ENCODE assay signal across 8 cellular contexts in the genomic region with DNA sequence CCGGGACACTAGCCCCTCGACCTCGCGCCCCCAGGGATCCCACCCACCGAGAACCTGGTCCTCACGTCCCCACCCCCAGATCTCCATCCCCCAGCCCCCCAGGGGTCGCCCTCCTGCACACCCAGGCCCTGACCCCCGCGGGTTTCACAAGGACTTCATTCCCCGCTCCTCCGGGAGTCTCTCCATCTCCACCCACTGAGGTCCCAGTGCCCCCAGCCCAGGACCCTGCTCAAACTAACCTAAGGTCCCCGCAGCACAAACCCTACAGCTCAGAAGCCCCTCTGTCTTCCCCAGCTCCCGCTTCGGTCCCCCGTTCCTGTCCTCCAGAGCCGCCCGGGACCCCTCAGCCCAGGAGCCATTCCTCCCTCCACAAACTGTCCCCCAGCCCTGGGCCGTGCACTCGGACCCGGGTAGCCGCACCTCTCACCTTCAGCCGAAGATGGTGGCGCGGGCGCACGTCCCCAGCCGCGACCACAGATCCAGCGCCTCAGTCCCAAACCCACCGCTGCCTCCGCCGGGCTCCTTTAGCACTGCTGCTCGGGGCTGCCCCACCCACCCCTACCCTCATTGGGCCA. TPM values are rescaled to one million over a fixed set of nuclear protein-coding genes. Genes with fewer than 3 reads are reported as not detected.
A peak's percentile ranks its signal among the peaks of the same experiment; 100 is the strongest.
DNase-seq lines count a peak whose midpoint lies in the region; ATAC-seq and TF ChIP-seq lines count a peak whose summit lies in the region.

Gene MYH10 (minus strand): TSS at position 499 of the 575 bp plus-strand sequence. CDS start 7,479 bp downstream, outside the sequence.

- H3K14ac ChIP-seq in neuronal stem cell (ENCODE audit: low read length): peak within 1 kb of the TSS; percentile 96

- H2BK120ac ChIP-seq in neuronal stem cell (ENCODE audit: low read depth, low read length): peak within 1 kb of the TSS; percentile 96

- H3K4me2 ChIP-seq in fibroblast of lung (ENCODE audit: extremely low read depth, insufficient read depth, low read length) (peak within 1 kb of the TSS; percentile 79), neuronal stem cell (ENCODE audit: insufficient read depth, low read length, poor library complexity, severe bottlenecking) (peak within 1 kb of the TSS; percentile 93)

- peak within 1 kb of the TSS; percentile 100 for H2BK5ac ChIP-seq in neuronal stem cell (ENCODE audit: low read length)

- no peaks in the 10 kb centered on the region for H3K9me3 ChIP-seq in fibroblast of lung (ENCODE audit: control insufficient read depth, insufficient read depth, low read depth, low read length)
- H3K9me3 ChIP-seq in neuronal stem cell (replicated peaks in 1 of 2; ENCODE audit: control insufficient read depth in 2 of 2, insufficient read depth in 1 of 2, low read depth in 1 of 2, low read length in 2 of 2): no peaks in the 10 kb centered on the region

- peak within 1 kb of the TSS; percentile 80 for H2AFZ ChIP-seq in fibroblast of lung (ENCODE audit: low read length)
- H2AFZ ChIP-seq in neuronal stem cell (ENCODE audit: low read length): peak within 1 kb of the TSS; percentile 97

- H3K23ac ChIP-seq in neuronal stem cell (ENCODE audit: low read depth, low read length, poor library complexity): peak within 1 kb of the TSS; percentile 96

- ATAC-seq in GM21447 (IDR thresholded peaks at IDR 0.05; ENCODE audit: unreplicated experiment): no peak
- no peak for ATAC-seq in GM18519 (IDR thresholded peaks at IDR 0.05; ENCODE audit: low FRiP score, unreplicated experiment)

- H3K36me3 ChIP-seq in fibroblast of lung (ENCODE audit: control insufficient read depth, insufficient read depth, low read length) (no peaks in the 10 kb centered on the region), neuronal stem cell (replicated peaks in 1 of 2; ENCODE audit: control insufficient read depth in 2 of 2, insufficient read depth in 2 of 2, low read length in 2 of 2) (peaks cover 0 to 10% of the 10 kb centered on the region in 2 donors)

- no peaks in the 10 kb centered on the region for H4K20me1 ChIP-seq in fibroblast of lung (ENCODE audit: control insufficient read depth, extremely low read depth, insufficient read depth, low read length)

- DNase-seq in GM12864 (ENCODE audit: low read depth) (no peak), SK-MEL-5 (ENCODE audit: low read depth, low spot score) (no peak), fibroblast of lung (ENCODE audit: low read depth in 2 of 2) (no peak), neuronal stem cell (ENCODE audit: low spot score) (no peak), DMS79 treated with DMSO at 0.1 percent for 48 hours (lab: John Stamatoyannopoulos, UW) (no peak), NCI-H2107 treated with DMSO at 0.1 percent for 48 hours (lab: John Stamatoyannopoulos, UW; ENCODE audit: unreplicated experiment) (no peak)

- no CpG with 5 or more reads among the region's 33 CpGs for WGBS in neuronal stem cell (ENCODE audit: extremely low coverage in 2 of 2, insufficient read length in 2 of 2, insufficient replicate concordance in 1 of 2), 2 donors

- H3K4me1 ChIP-seq in fibroblast of lung (ENCODE audit: control insufficient read depth, extremely low read depth, insufficient read depth, low read length) (peaks cover 6% of the 10 kb centered on the region), neuronal stem cell (ENCODE audit: control insufficient read depth in 2 of 2, insufficient read depth in 1 of 2, low read depth in 1 of 2, low read length in 2 of 2) (peaks cover 12 to 27% of the 10 kb centered on the region in 2 donors)

- peak within 1 kb of the TSS; percentile 93 for H3K4ac ChIP-seq in neuronal stem cell (ENCODE audit: low read length)

- H3K27ac ChIP-seq in fibroblast of lung (ENCODE audit: insufficient read depth, low read length) (peak within 1 kb of the TSS; percentile 75), neuronal stem cell (replicated peaks; ENCODE audit: low read length) (peak within 1 kb of the TSS; percentile 98)

- H3K4me3 ChIP-seq in GM12864 (ENCODE audit: low read depth, low read length) (peak within 1 kb of the TSS; percentile 80), fibroblast of lung (replicated peaks in 1 of 4; ENCODE audit: control extremely low read depth in 1 of 4, insufficient read depth in 1 of 4, low read depth in 3 of 4, low read length in 4 of 4) (peak within 1 kb of the TSS; percentile 83 to 96 (median 89)), neuronal stem cell (ENCODE audit: low read length in 2 of 2) (peak within 1 kb of the TSS; percentile 82 to 98)

- H4K91ac ChIP-seq in neuronal stem cell (ENCODE audit: low read depth, low read length, poor library complexity): no peak within 1 kb of the TSS

- peaks cover 32% of the 10 kb centered on the region for H3K79me2 ChIP-seq in fibroblast of lung (ENCODE audit: control insufficient read depth, insufficient read depth, low read length)

- TF ChIP-seq CTCF in GM12864 (IDR thresholded peaks at IDR 0.05; ENCODE audit: low read depth, low read length, missing control alignments) (no peak), fibroblast of lung (conservative IDR thresholded peaks at IDR 0.05 in 1 of 2, IDR thresholded peaks at IDR 0.05 in 1 of 2; ENCODE audit: low read depth in 1 of 2, low read length in 2 of 2) (peak; percentile 16 to 24)

- H2AK5ac ChIP-seq in neuronal stem cell (ENCODE audit: low read depth, low read length): peak within 1 kb of the TSS; percentile 100

- peaks cover 4% of the 10 kb centered on the region for H3K79me1 ChIP-seq in neuronal stem cell (ENCODE audit: low read depth, low read length)

- H3K18ac ChIP-seq in neuronal stem cell (ENCODE audit: low read length): peak within 1 kb of the TSS; percentile 100

- peak within 1 kb of the TSS; percentile 43 for H4K8ac ChIP-seq in neuronal stem cell (ENCODE audit: low read depth, low read length)

- in situ Hi-C loops in SK-MEL-5 (cut with HindIII; ENCODE audit: low pct_unique_long_range_greater_than_20kb, low sequenced_read_pairs): no loop called here

- H3K27me3 ChIP-seq in fibroblast of lung (ENCODE audit: control insufficient read depth, insufficient read depth, low read length) (no peaks in the 10 kb centered on the region), neuronal stem cell (ENCODE audit: control insufficient read depth in 3 of 3, insufficient read depth in 3 of 3, low read depth in 1 of 3, low read length in 3 of 3) (no peaks in the 10 kb centered on the region)

- H2BK12ac ChIP-seq in neuronal stem cell (ENCODE audit: low read length): peak within 1 kb of the TSS; percentile 52

- H3K9ac ChIP-seq in fibroblast of lung (ENCODE audit: insufficient read depth, low read length) (peak within 1 kb of the TSS; percentile 77), neuronal stem cell (ENCODE audit: low read depth, low read length, poor library complexity) (peak within 1 kb of the TSS; percentile 97)

- H2BK15ac ChIP-seq in neuronal stem cell (ENCODE audit: low read length): peak within 1 kb of the TSS; percentile 76

RNA-seq across cellular contexts. Expression of gene MYH10, which starts in this region (rescaled TPM):
- total RNA-seq in SK-MEL-5 (2014; rRNA removed; shearing (Covaris generic)): 71.6 and 73.4 TPM in 2 replicates
- 86.5 and 123 TPM in 2 replicates for polyA plus RNA-seq in SK-MEL-5 (2015; cell fraction: cytosol; rRNA removed)
- 64.9 and 98.8 TPM in 2 replicates for polyA plus RNA-seq in SK-MEL-5 (2015; cell fraction: nucleus; rRNA removed)
- 100 and 104 TPM in 2 replicates for total RNA-seq in fibroblast of lung
- polyA plus RNA-seq in fibroblast of lung: 54.6 and 66.2 TPM in 2 replicates
- polyA plus RNA-seq in fibroblast of lung (2012): 56.2 and 63.6 TPM in 2 replicates
- 41.7 and 72.3 TPM in 2 replicates for polyA minus RNA-seq in fibroblast of lung (ENCODE audit: low replicate concordance)
- 81.5 TPM for polyA plus RNA-seq in neuronal stem cell (2013, experiment 1 of 2)
- 78.9 TPM for polyA plus RNA-seq in neuronal stem cell (2013, experiment 2 of 2)
